9 cellular contexts compared by ENCODE assay signal in genomic region chr6:26543953-26544352, GRCh38. TPM values are rescaled to one million over a fixed set of nuclear protein-coding genes. Genes with fewer than 3 reads are reported as not detected.
DNase-seq lines count a peak whose midpoint lies in the region; ATAC-seq and TF ChIP-seq lines count a peak whose summit lies in the region.
"Had no signal": no experiment of that assay in that cellular context is flagged by ENCODE, and none has a peak within 500 bp of the region (broad histone marks: within the 10 kb centered on the region; RNA-seq: fewer than 3 reads in every experiment).

No MANE protein-coding gene starts in this region.

- TF ChIP-seq CTCF in OCI-LY7 (conservative IDR thresholded peaks at IDR 0.05; ENCODE audit: low read length) (peak; percentile 75), endodermal cell (conservative IDR thresholded peaks at IDR 0.05) (peak; percentile 69)

- no peak overlapping the region for H3K4me3 Mint-ChIP-seq in activated CD4-positive, alpha-beta T cell treated with anti-CD3 and anti-CD28 coated beads for 36 hours
- no peak overlapping the region for H3K4me3 Mint-ChIP-seq in endodermal cell
- no peak overlapping the region for H3K4me3 Mint-ChIP-seq in stimulated activated memory B cell treated with anti-CD40 and anti-IgM and Interleukin-4, amounts not matched to agents 10 μg/mL and 1 μg/mL and 100 μg/mL, for 72 hours

- peaks cover 75% of the 10 kb centered on the region for H3K36me3 ChIP-seq in OCI-LY7 (ENCODE audit: insufficient read depth, low read length)
- H3K36me3 ChIP-seq in endodermal cell (ENCODE audit: control insufficient read depth, insufficient read depth, low read length), result peaks cover 43% of the 10 kb centered on the region

- no peaks in the 10 kb centered on the region for H4K20me1 ChIP-seq in OCI-LY7 (ENCODE audit: insufficient read depth, low read length)

- DNase-seq in activated CD4-positive, alpha-beta T cell treated with anti-CD3 and anti-CD28 coated beads for 36 hours, result no peak
- DNase-seq in activated CD4-positive, alpha-beta T cell treated with anti-CD3 and anti-CD28 coated beads for 4 hours, result no peak
- peak; percentile 48 for DNase-seq in OCI-LY7 (ENCODE audit: low spot score)
- no peak for DNase-seq in endodermal cell
- DNase-seq in NCI-H774 (lab: John Stamatoyannopoulos, UW), result no peak

- H3K27ac ChIP-seq in OCI-LY7 (ENCODE audit: low read depth, low read length, poor library complexity, severe bottlenecking) (no peak overlapping the region), endodermal cell (ENCODE audit: low read depth, low read length) (no peak overlapping the region)

- no peak overlapping the region for H3K4me3 ChIP-seq in OCI-LY7 (ENCODE audit: low read depth, low read length, poor library complexity, severe bottlenecking)
- H3K4me3 ChIP-seq in endodermal cell (ENCODE audit: low read length), result no peak overlapping the region

- no peak overlapping the region for H2AFZ ChIP-seq in OCI-LY7 (ENCODE audit: low read length)

- intact Hi-C loops in activated CD4-positive, alpha-beta T cell treated with anti-CD3 and anti-CD28 coated beads for 36 hours (cut with DNase I, micrococcal nuclease), result no loop called here
- intact Hi-C loops in OCI-LY7 (cut with micrococcal nuclease; ENCODE audit: unreplicated experiment), result no loop called here

- no peaks in the 10 kb centered on the region for H3K9me3 Mint-ChIP-seq in activated CD4-positive, alpha-beta T cell treated with anti-CD3 and anti-CD28 coated beads for 36 hours (ENCODE audit: low read depth)
- no peaks in the 10 kb centered on the region for H3K9me3 Mint-ChIP-seq in endodermal cell
- no peaks in the 10 kb centered on the region for H3K9me3 Mint-ChIP-seq in stimulated activated memory B cell treated with anti-CD40 and anti-IgM and Interleukin-4, amounts not matched to agents 10 μg/mL and 1 μg/mL and 100 μg/mL, for 72 hours

- CTCF ChIA-PET in activated CD4-positive, alpha-beta T cell treated with anti-CD3 and anti-CD28 coated beads for 36 hours (lab: Charles Lee), result no interaction called here
- CTCF ChIA-PET in OCI-LY7 (lab: Charles Lee; ENCODE audit: unreplicated experiment), result no interaction called here

- no peak overlapping the region for H3K9ac ChIP-seq in endodermal cell (ENCODE audit: extremely low read depth, low read length, poor library complexity, severe bottlenecking)

- peaks cover 58% of the 10 kb centered on the region for H3K79me2 ChIP-seq in OCI-LY7 (ENCODE audit: insufficient read depth, low read depth, low read length)

- peak overlapping the region; percentile 59 for H3K27ac Mint-ChIP-seq in activated CD4-positive, alpha-beta T cell treated with anti-CD3 and anti-CD28 coated beads for 36 hours
- H3K27ac Mint-ChIP-seq in endodermal cell, result no peak overlapping the region
- peak overlapping the region; percentile 53 for H3K27ac Mint-ChIP-seq in stimulated activated memory B cell treated with anti-CD40 and anti-IgM and Interleukin-4, amounts not matched to agents 10 μg/mL and 1 μg/mL and 100 μg/mL, for 72 hours

- no peaks in the 10 kb centered on the region for H3K9me2 ChIP-seq in OCI-LY7 (ENCODE audit: insufficient read depth, low read length)

- H3K9me3 ChIP-seq in OCI-LY7 (ENCODE audit: low read length) (no peaks in the 10 kb centered on the region), endodermal cell (ENCODE audit: control insufficient read depth, low read length) (no peaks in the 10 kb centered on the region)

- peaks cover 40% of the 10 kb centered on the region for H3K4me1 Mint-ChIP-seq in activated CD4-positive, alpha-beta T cell treated with anti-CD3 and anti-CD28 coated beads for 36 hours
- H3K4me1 Mint-ChIP-seq in endodermal cell, result peaks cover 12% of the 10 kb centered on the region
- peaks cover 42% of the 10 kb centered on the region for H3K4me1 Mint-ChIP-seq in stimulated activated memory B cell treated with anti-CD40 and anti-IgM and Interleukin-4, amounts not matched to agents 10 μg/mL and 1 μg/mL and 100 μg/mL, for 72 hours

- H3K27me3 Mint-ChIP-seq in activated CD4-positive, alpha-beta T cell treated with anti-CD3 and anti-CD28 coated beads for 36 hours, result no peaks in the 10 kb centered on the region
- H3K27me3 Mint-ChIP-seq in endodermal cell (ENCODE audit: insufficient read depth), result no peaks in the 10 kb centered on the region
- H3K27me3 Mint-ChIP-seq in stimulated activated memory B cell treated with anti-CD40 and anti-IgM and Interleukin-4, amounts not matched to agents 10 μg/mL and 1 μg/mL and 100 μg/mL, for 72 hours, result no peaks in the 10 kb centered on the region

- H3K4me1 ChIP-seq in OCI-LY7 (ENCODE audit: insufficient read depth, low read length, poor library complexity, severe bottlenecking), result peaks cover 42% of the 10 kb centered on the region
- no peaks in the 10 kb centered on the region for H3K4me1 ChIP-seq in endodermal cell (ENCODE audit: control insufficient read depth, insufficient read depth, low read length)

- peak; percentile 72 for ATAC-seq in activated CD4-positive, alpha-beta T cell treated with anti-CD3 and anti-CD28 coated beads for 36 hours
- no peak for ATAC-seq in stimulated activated memory B cell treated with anti-CD40 and anti-IgM and Interleukin-4, amounts not matched to agents 10 μg/mL and 1 μg/mL and 100 μg/mL, for 72 hours
- no peak for ATAC-seq in GM18867 (IDR thresholded peaks at IDR 0.05; ENCODE audit: unreplicated experiment)
- no peak for ATAC-seq in GM21825 (IDR thresholded peaks at IDR 0.05; ENCODE audit: unreplicated experiment)

- H3K27me3 ChIP-seq in endodermal cell (ENCODE audit: control insufficient read depth, insufficient read depth, low read length, poor library complexity, severe bottlenecking), result no peaks in the 10 kb centered on the region

- H3K36me3 Mint-ChIP-seq in activated CD4-positive, alpha-beta T cell treated with anti-CD3 and anti-CD28 coated beads for 36 hours (ENCODE audit: low read depth), result peaks cover 59% of the 10 kb centered on the region
- H3K36me3 Mint-ChIP-seq in endodermal cell (ENCODE audit: low read depth), result peaks cover 40% of the 10 kb centered on the region
- H3K36me3 Mint-ChIP-seq in stimulated activated memory B cell treated with anti-CD40 and anti-IgM and Interleukin-4, amounts not matched to agents 10 μg/mL and 1 μg/mL and 100 μg/mL, for 72 hours, result peaks cover 44% of the 10 kb centered on the region

- BruUV-seq in OCI-LY7 (replicated peaks; lab: Mats Ljungman, UMichigan), result no TSS peak

- H3K4me2 ChIP-seq in OCI-LY7 (ENCODE audit: low read length), result no peak overlapping the region

- POLR2A ChIA-PET in activated CD4-positive, alpha-beta T cell treated with anti-CD3 and anti-CD28 coated beads for 36 hours (lab: Charles Lee), result interaction anchor here (0.6 kb wide), 1 partner anchor 98 kb away, joined by 3 read pairs; no protein-coding TSS in a partner anchor
- POLR2A ChIA-PET in OCI-LY7 (lab: Charles Lee), result no interaction called here

RNA-seq across cellular contexts. Expression of gene HMGN4, which starts 5.8 kb away (rescaled TPM):
- 10 to 100 TPM; 63.6 to 86.4 TPM for total RNA-seq in activated CD4-positive, alpha-beta T cell treated with anti-CD3 and anti-CD28 coated beads for 36 hours
- total RNA-seq in OCI-LY7 (2014; rRNA removed; shearing (Covaris generic)), result 113 and 116 TPM in 2 replicates
- total RNA-seq in OCI-LY7 (2022) (104 and 113 TPM in 2 replicates), endodermal cell (10 to 100 TPM; 48.8 to 79.8 TPM)
- polyA plus RNA-seq in endodermal cell (2013, experiment 1 of 2), result 67.9 TPM
- 65.5 TPM for polyA plus RNA-seq in endodermal cell (2013, experiment 2 of 2)

RNA-seq across cellular contexts. Expression of gene BTN1A1, which starts 43.9 kb away (rescaled TPM):
- total RNA-seq in activated CD4-positive, alpha-beta T cell treated with anti-CD3 and anti-CD28 coated beads for 36 hours, result not detected
- total RNA-seq in OCI-LY7 (2014; rRNA removed; shearing (Covaris generic)), result 0.25 and 0.36 TPM in 2 replicates
- total RNA-seq in OCI-LY7 (2022) (1.0 and 1.1 TPM in 2 replicates), endodermal cell (under 1 TPM in 1 of 2 donors, not detected in 1; 0.11 TPM)
- polyA plus RNA-seq in endodermal cell (2013, experiment 1 of 2), result not detected
- polyA plus RNA-seq in endodermal cell (2013, experiment 2 of 2), result not detected
- total RNA-seq: G401 had no signal

RNA-seq across cellular contexts. Expression of gene ABT1, which starts 52.8 kb away (rescaled TPM):
- 10 to 100 TPM; 21.5 to 24.9 TPM for total RNA-seq in activated CD4-positive, alpha-beta T cell treated with anti-CD3 and anti-CD28 coated beads for 36 hours
- total RNA-seq in OCI-LY7 (2014; rRNA removed; shearing (Covaris generic)), result 32.2 and 34.6 TPM in 2 replicates
- total RNA-seq in OCI-LY7 (2022) (25.3 and 26.3 TPM in 2 replicates), endodermal cell (10 to 100 TPM; 19.7 to 22.6 TPM)
- 19.8 TPM for polyA plus RNA-seq in endodermal cell (2013, experiment 1 of 2)
- polyA plus RNA-seq in endodermal cell (2013, experiment 2 of 2), result 18.5 TPM
